ENCODE assay signal across 1 cellular context in the genomic region with DNA sequence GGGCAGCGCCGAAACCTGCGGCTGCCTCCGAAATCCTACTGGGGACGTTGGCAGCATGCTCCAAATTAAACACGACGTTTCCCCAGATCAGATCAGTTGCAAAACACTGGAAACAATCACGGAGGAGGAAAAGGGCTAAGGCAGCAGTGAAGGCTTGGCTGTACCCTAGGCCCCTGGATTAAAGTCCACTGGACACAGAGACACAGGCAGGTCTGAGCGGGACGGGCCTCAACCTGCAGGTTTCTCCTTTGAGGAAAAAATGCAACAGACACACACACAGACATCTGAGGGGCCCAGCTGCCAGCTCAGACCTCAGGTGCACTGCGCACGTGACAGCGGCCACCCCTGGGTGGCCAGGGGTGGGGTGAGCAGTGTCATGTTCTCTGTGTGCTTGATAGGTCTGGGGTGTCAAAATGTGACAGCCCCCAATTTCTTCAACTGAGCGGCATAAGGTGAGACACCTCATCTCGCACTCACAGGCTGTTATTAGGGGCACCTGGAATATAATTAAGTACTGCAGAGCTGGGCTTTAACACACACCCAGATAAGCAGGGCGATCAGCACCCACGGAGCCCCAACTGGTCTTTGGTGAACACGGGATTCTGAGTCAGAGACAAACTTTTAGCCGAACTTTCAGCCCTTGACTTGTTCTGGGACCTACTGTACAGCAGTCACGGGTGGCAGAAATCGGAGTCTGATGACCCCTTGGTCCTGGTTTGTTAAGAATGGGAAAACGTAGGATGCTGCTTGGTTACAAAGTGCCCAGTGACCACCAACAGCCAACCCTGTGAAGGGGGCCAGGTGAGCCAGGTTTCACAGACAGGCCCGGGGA.
TF ChIP-seq lines count a peak whose summit lies in the region.

No MANE protein-coding gene starts in this region.

TF ChIP-seq in HepG2, 621 proteins besides CTCF, POLR2A, EP300 and RAD21 (continued from another document and continues in another):
- TF ChIP-seq, protein P1, sequence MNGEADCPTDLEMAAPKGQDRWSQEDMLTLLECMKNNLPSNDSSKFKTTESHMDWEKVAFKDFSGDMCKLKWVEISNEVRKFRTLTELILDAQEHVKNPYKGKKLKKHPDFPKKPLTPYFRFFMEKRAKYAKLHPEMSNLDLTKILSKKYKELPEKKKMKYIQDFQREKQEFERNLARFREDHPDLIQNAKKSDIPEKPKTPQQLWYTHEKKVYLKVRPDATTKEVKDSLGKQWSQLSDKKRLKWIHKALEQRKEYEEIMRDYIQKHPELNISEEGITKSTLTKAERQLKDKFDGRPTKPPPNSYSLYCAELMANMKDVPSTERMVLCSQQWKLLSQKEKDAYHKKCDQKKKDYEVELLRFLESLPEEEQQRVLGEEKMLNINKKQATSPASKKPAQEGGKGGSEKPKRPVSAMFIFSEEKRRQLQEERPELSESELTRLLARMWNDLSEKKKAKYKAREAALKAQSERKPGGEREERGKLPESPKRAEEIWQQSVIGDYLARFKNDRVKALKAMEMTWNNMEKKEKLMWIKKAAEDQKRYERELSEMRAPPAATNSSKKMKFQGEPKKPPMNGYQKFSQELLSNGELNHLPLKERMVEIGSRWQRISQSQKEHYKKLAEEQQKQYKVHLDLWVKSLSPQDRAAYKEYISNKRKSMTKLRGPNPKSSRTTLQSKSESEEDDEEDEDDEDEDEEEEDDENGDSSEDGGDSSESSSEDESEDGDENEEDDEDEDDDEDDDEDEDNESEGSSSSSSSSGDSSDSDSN (CRISPR knock-in tag; IDR thresholded peaks at IDR 0.05), result peak; percentile 66
- TF ChIP-seq ZNF292 (CRISPR knock-in tag; IDR thresholded peaks at IDR 0.05; ENCODE audit: borderline replicate concordance, low read depth) (peak; percentile 93), SOX5 (CRISPR knock-in tag; IDR thresholded peaks at IDR 0.05; ENCODE audit: borderline replicate concordance) (peak; percentile 79), ETV5 (CRISPR knock-in tag; IDR thresholded peaks at IDR 0.05; ENCODE audit: borderline replicate concordance) (peak; percentile 68), ZNF781 (CRISPR knock-in tag; IDR thresholded peaks at IDR 0.05; ENCODE audit: borderline replicate concordance, not compliant biosample characterization) (no peak), RNF2 (conservative IDR thresholded peaks at IDR 0.05; ENCODE audit: low read depth) (peak; percentile 67; the same call in 1 of the 2 replicates), ZNF124 (CRISPR knock-in tag; IDR thresholded peaks at IDR 0.05) (no peak), ZNF546 (CRISPR knock-in tag; conservative IDR thresholded peaks at IDR 0.05) (no peak), ZFY (CRISPR knock-in tag; IDR thresholded peaks at IDR 0.05) (peak; percentile 91), NR2F6 (IDR thresholded peaks at IDR 0.05) (no peak), NR2F6 (CRISPR knock-in tag; IDR thresholded peaks at IDR 0.05) (peak; percentile 81), ZNF792 (CRISPR knock-in tag; IDR thresholded peaks at IDR 0.05) (peak; percentile 52; the same call in 1 of the 2 replicates), DPF2 (CRISPR knock-in tag; IDR thresholded peaks at IDR 0.05; ENCODE audit: borderline replicate concordance, low read depth) (peak; percentile 72; the same call in 1 of the 2 replicates), NONO (IDR thresholded peaks at IDR 0.05) (no peak), NONO (CRISPR knock-in tag; conservative IDR thresholded peaks at IDR 0.05) (no peak), ZNF451 (CRISPR knock-in tag; IDR thresholded peaks at IDR 0.05) (no peak), CBX5 (CRISPR knock-in tag; IDR thresholded peaks at IDR 0.05; ENCODE audit: borderline replicate concordance) (peak; percentile 51; the same call in 1 of the 2 replicates), ZKSCAN1 (IDR thresholded peaks at IDR 0.05; ENCODE audit: low read length) (peak; percentile 48), ZNF839 (CRISPR knock-in tag; IDR thresholded peaks at IDR 0.05; ENCODE audit: borderline replicate concordance) (no peak), ZNF589 (CRISPR knock-in tag; conservative IDR thresholded peaks at IDR 0.05) (no peak), ZNF558 (CRISPR knock-in tag; IDR thresholded peaks at IDR 0.05; ENCODE audit: borderline replicate concordance) (no peak), NR2C2 (CRISPR knock-in tag; IDR thresholded peaks at IDR 0.05; ENCODE audit: borderline replicate concordance) (peak; percentile 57), MIER3 (CRISPR knock-in tag; IDR thresholded peaks at IDR 0.05; ENCODE audit: borderline replicate concordance) (peak; percentile 34; the same call in 1 of the 2 replicates), ZNF878 (CRISPR knock-in tag; IDR thresholded peaks at IDR 0.05) (peak; percentile 46; the same call in 1 of the 2 replicates), NCOR1 (IDR thresholded peaks at IDR 0.05; ENCODE audit: borderline replicate concordance, low read length) (peak; percentile 94)
- TF ChIP-seq, protein P2, sequence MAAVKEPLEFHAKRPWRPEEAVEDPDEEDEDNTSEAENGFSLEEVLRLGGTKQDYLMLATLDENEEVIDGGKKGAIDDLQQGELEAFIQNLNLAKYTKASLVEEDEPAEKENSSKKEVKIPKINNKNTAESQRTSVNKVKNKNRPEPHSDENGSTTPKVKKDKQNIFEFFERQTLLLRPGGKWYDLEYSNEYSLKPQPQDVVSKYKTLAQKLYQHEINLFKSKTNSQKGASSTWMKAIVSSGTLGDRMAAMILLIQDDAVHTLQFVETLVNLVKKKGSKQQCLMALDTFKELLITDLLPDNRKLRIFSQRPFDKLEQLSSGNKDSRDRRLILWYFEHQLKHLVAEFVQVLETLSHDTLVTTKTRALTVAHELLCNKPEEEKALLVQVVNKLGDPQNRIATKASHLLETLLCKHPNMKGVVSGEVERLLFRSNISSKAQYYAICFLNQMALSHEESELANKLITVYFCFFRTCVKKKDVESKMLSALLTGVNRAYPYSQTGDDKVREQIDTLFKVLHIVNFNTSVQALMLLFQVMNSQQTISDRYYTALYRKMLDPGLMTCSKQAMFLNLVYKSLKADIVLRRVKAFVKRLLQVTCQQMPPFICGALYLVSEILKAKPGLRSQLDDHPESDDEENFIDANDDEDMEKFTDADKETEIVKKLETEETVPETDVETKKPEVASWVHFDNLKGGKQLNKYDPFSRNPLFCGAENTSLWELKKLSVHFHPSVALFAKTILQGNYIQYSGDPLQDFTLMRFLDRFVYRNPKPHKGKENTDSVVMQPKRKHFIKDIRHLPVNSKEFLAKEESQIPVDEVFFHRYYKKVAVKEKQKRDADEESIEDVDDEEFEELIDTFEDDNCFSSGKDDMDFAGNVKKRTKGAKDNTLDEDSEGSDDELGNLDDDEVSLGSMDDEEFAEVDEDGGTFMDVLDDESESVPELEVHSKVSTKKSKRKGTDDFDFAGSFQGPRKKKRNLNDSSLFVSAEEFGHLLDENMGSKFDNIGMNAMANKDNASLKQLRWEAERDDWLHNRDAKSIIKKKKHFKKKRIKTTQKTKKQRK (IDR thresholded peaks at IDR 0.05; ENCODE audit: low read length), result no peak
- TF ChIP-seq, protein P3, sequence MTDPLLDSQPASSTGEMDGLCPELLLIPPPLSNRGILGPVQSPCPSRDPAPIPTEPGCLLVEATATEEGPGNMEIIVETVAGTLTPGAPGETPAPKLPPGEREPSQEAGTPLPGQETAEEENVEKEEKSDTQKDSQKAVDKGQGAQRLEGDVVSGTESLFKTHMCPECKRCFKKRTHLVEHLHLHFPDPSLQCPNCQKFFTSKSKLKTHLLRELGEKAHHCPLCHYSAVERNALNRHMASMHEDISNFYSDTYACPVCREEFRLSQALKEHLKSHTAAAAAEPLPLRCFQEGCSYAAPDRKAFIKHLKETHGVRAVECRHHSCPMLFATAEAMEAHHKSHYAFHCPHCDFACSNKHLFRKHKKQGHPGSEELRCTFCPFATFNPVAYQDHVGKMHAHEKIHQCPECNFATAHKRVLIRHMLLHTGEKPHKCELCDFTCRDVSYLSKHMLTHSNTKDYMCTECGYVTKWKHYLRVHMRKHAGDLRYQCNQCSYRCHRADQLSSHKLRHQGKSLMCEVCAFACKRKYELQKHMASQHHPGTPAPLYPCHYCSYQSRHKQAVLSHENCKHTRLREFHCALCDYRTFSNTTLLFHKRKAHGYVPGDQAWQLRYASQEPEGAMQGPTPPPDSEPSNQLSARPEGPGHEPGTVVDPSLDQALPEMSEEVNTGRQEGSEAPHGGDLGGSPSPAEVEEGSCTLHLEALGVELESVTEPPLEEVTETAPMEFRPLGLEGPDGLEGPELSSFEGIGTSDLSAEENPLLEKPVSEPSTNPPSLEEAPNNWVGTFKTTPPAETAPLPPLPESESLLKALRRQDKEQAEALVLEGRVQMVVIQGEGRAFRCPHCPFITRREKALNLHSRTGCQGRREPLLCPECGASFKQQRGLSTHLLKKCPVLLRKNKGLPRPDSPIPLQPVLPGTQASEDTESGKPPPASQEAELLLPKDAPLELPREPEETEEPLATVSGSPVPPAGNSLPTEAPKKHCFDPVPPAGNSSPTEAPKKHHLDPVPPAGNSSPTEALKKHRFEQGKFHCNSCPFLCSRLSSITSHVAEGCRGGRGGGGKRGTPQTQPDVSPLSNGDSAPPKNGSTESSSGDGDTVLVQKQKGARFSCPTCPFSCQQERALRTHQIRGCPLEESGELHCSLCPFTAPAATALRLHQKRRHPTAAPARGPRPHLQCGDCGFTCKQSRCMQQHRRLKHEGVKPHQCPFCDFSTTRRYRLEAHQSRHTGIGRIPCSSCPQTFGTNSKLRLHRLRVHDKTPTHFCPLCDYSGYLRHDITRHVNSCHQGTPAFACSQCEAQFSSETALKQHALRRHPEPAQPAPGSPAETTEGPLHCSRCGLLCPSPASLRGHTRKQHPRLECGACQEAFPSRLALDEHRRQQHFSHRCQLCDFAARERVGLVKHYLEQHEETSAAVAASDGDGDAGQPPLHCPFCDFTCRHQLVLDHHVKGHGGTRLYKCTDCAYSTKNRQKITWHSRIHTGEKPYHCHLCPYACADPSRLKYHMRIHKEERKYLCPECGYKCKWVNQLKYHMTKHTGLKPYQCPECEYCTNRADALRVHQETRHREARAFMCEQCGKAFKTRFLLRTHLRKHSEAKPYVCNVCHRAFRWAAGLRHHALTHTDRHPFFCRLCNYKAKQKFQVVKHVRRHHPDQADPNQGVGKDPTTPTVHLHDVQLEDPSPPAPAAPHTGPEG (CRISPR knock-in tag; IDR thresholded peaks at IDR 0.05), result peak; percentile 69; the same call in 1 of the 2 replicates
- TF ChIP-seq, protein P4, sequence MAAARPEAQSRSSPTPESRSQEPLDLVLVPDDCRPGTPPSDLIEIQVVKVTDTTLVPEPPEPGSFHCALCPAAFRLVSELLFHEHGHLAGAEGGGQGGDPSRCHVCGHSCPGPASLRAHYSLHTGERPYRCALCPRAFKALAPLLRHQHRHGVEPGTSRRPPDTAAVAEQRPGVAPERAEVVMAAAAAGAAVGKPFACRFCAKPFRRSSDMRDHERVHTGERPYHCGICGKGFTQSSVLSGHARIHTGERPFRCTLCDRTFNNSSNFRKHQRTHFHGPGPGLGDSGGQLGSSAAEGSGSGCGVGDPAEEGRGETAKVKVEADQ (CRISPR knock-in tag; IDR thresholded peaks at IDR 0.05; ENCODE audit: borderline replicate concordance), result peak; percentile 65; the same call in 1 of the 2 replicates
- TF ChIP-seq, protein P5, sequence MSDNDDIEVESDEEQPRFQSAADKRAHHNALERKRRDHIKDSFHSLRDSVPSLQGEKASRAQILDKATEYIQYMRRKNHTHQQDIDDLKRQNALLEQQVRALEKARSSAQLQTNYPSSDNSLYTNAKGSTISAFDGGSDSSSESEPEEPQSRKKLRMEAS (IDR thresholded peaks at IDR 0.05), result peak; percentile 85
- TF ChIP-seq, protein P6, sequence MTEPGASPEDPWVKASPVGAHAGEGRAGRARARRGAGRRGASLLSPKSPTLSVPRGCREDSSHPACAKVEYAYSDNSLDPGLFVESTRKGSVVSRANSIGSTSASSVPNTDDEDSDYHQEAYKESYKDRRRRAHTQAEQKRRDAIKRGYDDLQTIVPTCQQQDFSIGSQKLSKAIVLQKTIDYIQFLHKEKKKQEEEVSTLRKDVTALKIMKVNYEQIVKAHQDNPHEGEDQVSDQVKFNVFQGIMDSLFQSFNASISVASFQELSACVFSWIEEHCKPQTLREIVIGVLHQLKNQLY (CRISPR knock-in tag; IDR thresholded peaks at IDR 0.05), result peak; percentile 94
- TF ChIP-seq, protein P7, sequence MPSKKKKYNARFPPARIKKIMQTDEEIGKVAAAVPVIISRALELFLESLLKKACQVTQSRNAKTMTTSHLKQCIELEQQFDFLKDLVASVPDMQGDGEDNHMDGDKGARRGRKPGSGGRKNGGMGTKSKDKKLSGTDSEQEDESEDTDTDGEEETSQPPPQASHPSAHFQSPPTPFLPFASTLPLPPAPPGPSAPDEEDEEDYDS (CRISPR knock-in tag; IDR thresholded peaks at IDR 0.05), result 0 out of 2 replicates have a peak, but pooled peaks have one; percentile 48
- TF ChIP-seq, protein P8, sequence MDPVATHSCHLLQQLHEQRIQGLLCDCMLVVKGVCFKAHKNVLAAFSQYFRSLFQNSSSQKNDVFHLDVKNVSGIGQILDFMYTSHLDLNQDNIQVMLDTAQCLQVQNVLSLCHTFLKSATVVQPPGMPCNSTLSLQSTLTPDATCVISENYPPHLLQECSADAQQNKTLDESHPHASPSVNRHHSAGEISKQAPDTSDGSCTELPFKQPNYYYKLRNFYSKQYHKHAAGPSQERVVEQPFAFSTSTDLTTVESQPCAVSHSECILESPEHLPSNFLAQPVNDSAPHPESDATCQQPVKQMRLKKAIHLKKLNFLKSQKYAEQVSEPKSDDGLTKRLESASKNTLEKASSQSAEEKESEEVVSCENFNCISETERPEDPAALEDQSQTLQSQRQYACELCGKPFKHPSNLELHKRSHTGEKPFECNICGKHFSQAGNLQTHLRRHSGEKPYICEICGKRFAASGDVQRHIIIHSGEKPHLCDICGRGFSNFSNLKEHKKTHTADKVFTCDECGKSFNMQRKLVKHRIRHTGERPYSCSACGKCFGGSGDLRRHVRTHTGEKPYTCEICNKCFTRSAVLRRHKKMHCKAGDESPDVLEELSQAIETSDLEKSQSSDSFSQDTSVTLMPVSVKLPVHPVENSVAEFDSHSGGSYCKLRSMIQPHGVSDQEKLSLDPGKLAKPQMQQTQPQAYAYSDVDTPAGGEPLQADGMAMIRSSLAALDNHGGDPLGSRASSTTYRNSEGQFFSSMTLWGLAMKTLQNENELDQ (CRISPR knock-in tag; IDR thresholded peaks at IDR 0.05; ENCODE audit: borderline replicate concordance), result no peak
- TF ChIP-seq, protein P9, sequence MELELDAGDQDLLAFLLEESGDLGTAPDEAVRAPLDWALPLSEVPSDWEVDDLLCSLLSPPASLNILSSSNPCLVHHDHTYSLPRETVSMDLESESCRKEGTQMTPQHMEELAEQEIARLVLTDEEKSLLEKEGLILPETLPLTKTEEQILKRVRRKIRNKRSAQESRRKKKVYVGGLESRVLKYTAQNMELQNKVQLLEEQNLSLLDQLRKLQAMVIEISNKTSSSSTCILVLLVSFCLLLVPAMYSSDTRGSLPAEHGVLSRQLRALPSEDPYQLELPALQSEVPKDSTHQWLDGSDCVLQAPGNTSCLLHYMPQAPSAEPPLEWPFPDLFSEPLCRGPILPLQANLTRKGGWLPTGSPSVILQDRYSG (CRISPR knock-in tag; IDR thresholded peaks at IDR 0.05), result no peak
- TF ChIP-seq, protein P10, sequence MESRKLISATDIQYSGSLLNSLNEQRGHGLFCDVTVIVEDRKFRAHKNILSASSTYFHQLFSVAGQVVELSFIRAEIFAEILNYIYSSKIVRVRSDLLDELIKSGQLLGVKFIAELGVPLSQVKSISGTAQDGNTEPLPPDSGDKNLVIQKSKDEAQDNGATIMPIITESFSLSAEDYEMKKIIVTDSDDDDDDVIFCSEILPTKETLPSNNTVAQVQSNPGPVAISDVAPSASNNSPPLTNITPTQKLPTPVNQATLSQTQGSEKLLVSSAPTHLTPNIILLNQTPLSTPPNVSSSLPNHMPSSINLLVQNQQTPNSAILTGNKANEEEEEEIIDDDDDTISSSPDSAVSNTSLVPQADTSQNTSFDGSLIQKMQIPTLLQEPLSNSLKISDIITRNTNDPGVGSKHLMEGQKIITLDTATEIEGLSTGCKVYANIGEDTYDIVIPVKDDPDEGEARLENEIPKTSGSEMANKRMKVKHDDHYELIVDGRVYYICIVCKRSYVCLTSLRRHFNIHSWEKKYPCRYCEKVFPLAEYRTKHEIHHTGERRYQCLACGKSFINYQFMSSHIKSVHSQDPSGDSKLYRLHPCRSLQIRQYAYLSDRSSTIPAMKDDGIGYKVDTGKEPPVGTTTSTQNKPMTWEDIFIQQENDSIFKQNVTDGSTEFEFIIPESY (CRISPR knock-in tag; IDR thresholded peaks at IDR 0.05), result peak; percentile 63; the same call in 1 of the 2 replicates
